In the genomic region with DNA sequence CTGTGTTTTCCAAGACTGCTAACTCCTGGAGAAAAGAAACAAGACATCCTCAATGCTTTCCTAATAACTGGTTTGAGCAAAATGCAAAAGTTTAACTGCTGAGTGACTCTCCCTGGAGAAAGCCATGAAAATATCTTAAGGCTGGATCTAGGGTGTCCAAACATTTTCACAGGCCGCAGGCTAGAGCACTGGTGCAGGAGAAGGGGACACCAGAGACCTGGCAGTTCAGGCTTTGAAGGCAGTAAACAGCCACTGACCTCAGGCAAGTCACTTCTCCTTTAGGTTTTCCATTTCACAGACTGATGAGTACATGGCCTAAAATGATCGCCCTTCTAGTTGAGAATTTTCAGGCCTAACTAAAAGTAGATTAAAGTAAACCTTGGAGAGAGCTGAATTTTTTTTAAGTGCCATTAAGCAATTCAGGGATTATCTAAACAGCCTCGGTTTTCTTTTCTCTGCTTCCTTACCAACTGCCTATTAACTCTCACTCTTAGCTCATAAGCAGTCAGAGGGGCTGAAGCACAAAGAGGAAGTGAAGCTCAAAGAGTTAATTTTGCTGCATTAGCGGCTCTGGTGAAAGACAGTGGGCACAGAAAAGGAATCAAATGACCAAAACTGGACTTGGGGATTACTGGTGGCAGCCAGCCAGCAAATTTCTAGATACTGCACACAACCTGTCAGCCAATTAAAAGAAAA, we compare ENCODE assay signal across 8 cellular contexts. TPM values are rescaled to one million over a fixed set of nuclear protein-coding genes. Genes with fewer than 3 reads are reported as not detected.
DNase-seq lines count a peak whose midpoint lies in the region; ATAC-seq and TF ChIP-seq lines count a peak whose summit lies in the region.

No MANE protein-coding gene starts in this region.

- DNase-seq in ELR (ENCODE audit: low read depth) (peak; percentile 8), Kasumi-1 (lab: John Stamatoyannopoulos, UW) (peak; percentile 75 to 86), mammary epithelial cell (no peak), cerebellum (ENCODE audit: low spot score) (no peak), epidermal melanocyte (ENCODE audit: insufficient read length, low spot score) (no peak)

- no peak overlapping the region for H3K9ac ChIP-seq in mammary epithelial cell (ENCODE audit: insufficient read depth, low read length)

- no peaks in the 10 kb centered on the region for H3K9me3 Mint-ChIP-seq in nephron

- no peak overlapping the region for H2AFZ ChIP-seq in mammary epithelial cell (ENCODE audit: low read depth, low read length)

- peaks cover 42% of the 10 kb centered on the region for H3K4me1 Mint-ChIP-seq in nephron

- H3K4me3 Mint-ChIP-seq in nephron: peak overlapping the region; percentile 83 to 95 (median 86)

- no peaks in the 10 kb centered on the region for H3K36me3 Mint-ChIP-seq in nephron (ENCODE audit: low read depth)

- H3K79me2 ChIP-seq in mammary epithelial cell (ENCODE audit: insufficient read depth, low read length): peaks cover 24% of the 10 kb centered on the region

- WGBS in mammary epithelial cell (ENCODE audit: low coverage, missing lambda C conversion rate): 97% methylated on average over 4 of the region's 4 CpGs

- no peak overlapping the region for H3K4me3 ChIP-seq in mammary epithelial cell (replicated peaks in 1 of 3; ENCODE audit: insufficient read depth in 1 of 3, low read depth in 2 of 3, low read length in 3 of 3)

- CTCF ChIA-PET in mammary epithelial cell (lab: Charles Lee; ENCODE audit: low non-redundant PET): no interaction called here

- in situ Hi-C loops in mammary epithelial cell (cut with MboI; ENCODE audit: low sequenced_read_pairs in 2 of 2): no loop called here

- no peak overlapping the region for H3K4me2 ChIP-seq in mammary epithelial cell (ENCODE audit: insufficient read depth, low read depth, low read length)

- H3K27ac Mint-ChIP-seq in nephron: peak overlapping the region; percentile 18 to 96 (median 31)

- ATAC-seq in HG03342 (IDR thresholded peaks at IDR 0.05; ENCODE audit: unreplicated experiment) (no peak), GM19023 (IDR thresholded peaks at IDR 0.05; ENCODE audit: unreplicated experiment) (no peak)

- no peaks in the 10 kb centered on the region for H4K20me1 ChIP-seq in mammary epithelial cell (ENCODE audit: insufficient read depth, low read length)

- no peak overlapping the region for H3K27ac ChIP-seq in mammary epithelial cell (ENCODE audit: insufficient read depth, low read depth, low read length)

- H3K27me3 ChIP-seq in mammary epithelial cell (ENCODE audit: insufficient read depth, low read length): no peaks in the 10 kb centered on the region

- no peak for TF ChIP-seq CTCF in mammary epithelial cell (conservative IDR thresholded peaks at IDR 0.05 in 1 of 2, IDR thresholded peaks at IDR 0.05 in 1 of 2; ENCODE audit: extremely low read depth in 1 of 2, insufficient read depth in 1 of 2, low read depth in 1 of 2, low read length in 2 of 2)
- TF ChIP-seq CTCF in nephron (IDR thresholded peaks at IDR 0.05; ENCODE audit: unreplicated experiment in 3 of 3): no peak

- H3K4me1 ChIP-seq in mammary epithelial cell (ENCODE audit: insufficient read depth, low read length): peaks cover 12% of the 10 kb centered on the region

- H3K36me3 ChIP-seq in mammary epithelial cell (ENCODE audit: insufficient read depth, low read length): no peaks in the 10 kb centered on the region

- dilution Hi-C loops in mammary epithelial cell (cut with HindIII; ENCODE audit: low sequenced_read_pairs): no loop called here

- intact Hi-C loops in mammary epithelial cell (cut with micrococcal nuclease): no loop called here

- BruUV-seq in mammary epithelial cell (replicated peaks; lab: Mats Ljungman, UMichigan): TSS peak; percentile 15

- H3K9me3 ChIP-seq in mammary epithelial cell (replicated peaks; ENCODE audit: insufficient read depth, low read length): no peaks in the 10 kb centered on the region

- no peaks in the 10 kb centered on the region for H3K27me3 Mint-ChIP-seq in nephron (ENCODE audit: low read depth)

RNA-seq across cellular contexts. Expression of a gene that starts 2.3 kb away (rescaled TPM):
- total RNA-seq in mammary epithelial cell: 10 to 100 TPM; 11.5 to 13.2 TPM
- 4.4 TPM for polyA plus RNA-seq in mammary epithelial cell
- 15.7 TPM for polyA minus RNA-seq in mammary epithelial cell
- total RNA-seq in cerebellum: 53.4 TPM

Comparison
In these comparisons a context has a peak if more than half of its experiments do, and no peak if none do; other contexts are left out.
1. DNase-seq: peak in ELR (single experiment) and Kasumi-1 (2 of 2); none in mammary epithelial cell (single experiment), cerebellum (single experiment) and epidermal melanocyte (single experiment).